In the genomic region with DNA sequence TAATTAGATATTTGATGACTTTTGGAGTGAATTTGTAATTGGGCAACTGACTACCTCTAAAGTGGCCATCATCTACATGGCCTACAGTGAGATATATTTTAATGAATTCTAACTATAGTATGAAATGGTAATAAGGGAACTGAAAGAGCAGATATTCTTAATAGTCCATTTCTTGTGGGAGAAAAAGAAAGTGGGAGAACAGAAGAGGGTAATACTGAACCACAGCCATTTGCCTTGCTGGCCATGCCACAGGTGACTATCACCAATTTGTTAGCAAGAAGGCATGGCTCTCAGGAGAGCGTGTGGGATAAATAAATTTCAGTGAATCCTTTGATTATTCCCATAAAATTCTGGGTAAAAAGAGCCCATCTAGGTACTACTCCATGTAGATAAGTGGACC, we compare ENCODE assay signal across 22 cellular contexts.
DNase-seq lines count a peak whose midpoint lies in the region; ATAC-seq, FAIRE-seq and TF ChIP-seq lines count a peak whose summit lies in the region.
"Had no signal": no experiment of that assay in that cellular context is flagged by ENCODE, and none has a peak within 500 bp of the region (broad histone marks: within the 10 kb centered on the region; RNA-seq: fewer than 3 reads in every experiment).

No MANE protein-coding gene starts in this region.

- ATAC-seq in GM18868 (IDR thresholded peaks at IDR 0.05; ENCODE audit: unreplicated experiment): peak; percentile 37
- peak; percentile 44 for ATAC-seq in GM21786 (IDR thresholded peaks at IDR 0.05; ENCODE audit: unreplicated experiment)
- ATAC-seq in HepG2: no peak

- H3K27ac ChIP-seq in VCaP: peak overlapping the region; percentile 73
- no peak overlapping the region for H3K27ac ChIP-seq in HepG2 (ENCODE audit: extremely low read length, insufficient read depth, low read length)
- H3K27ac ChIP-seq: BLaER1 had no signal

- H3K27me3 ChIP-seq in HepG2 (ENCODE audit: control insufficient read depth in 1 of 2, insufficient read depth in 2 of 2, low read length in 2 of 2): no peaks in the 10 kb centered on the region
- H3K27me3 ChIP-seq: BE2C, BLaER1 had no signal

- no peak overlapping the region for H3K9ac ChIP-seq in HepG2 (ENCODE audit: insufficient read depth, low read depth, low read length)
- H3K9ac ChIP-seq: BLaER1 had no signal

- no peak overlapping the region for H2AFZ ChIP-seq in HepG2 (ENCODE audit: low read length)

- no peaks in the 10 kb centered on the region for H3K36me3 ChIP-seq in HepG2 (replicated peaks in 1 of 2; ENCODE audit: control insufficient read depth in 1 of 2, insufficient read depth in 2 of 2, low read length in 2 of 2)
- H3K36me3 ChIP-seq: BE2C, BLaER1 had no signal

- in situ Hi-C loops in HepG2 (cut with HindIII; ENCODE audit: extremely low pct_ligation_motif_present, low pct_unique_long_range_greater_than_20kb): no loop called here

- no peaks in the 10 kb centered on the region for H4K20me1 ChIP-seq in HepG2 (ENCODE audit: insufficient read depth, low read length)
- H4K20me1 ChIP-seq: BLaER1 had no signal

- CTCF ChIA-PET in HepG2 (lab: Yijun Ruan, JAX; ENCODE audit: low intra/inter-chr PET ratio, low total read pairs): no interaction called here

- POLR2A ChIA-PET in HepG2 (lab: Yijun Ruan, JAX): no interaction called here

- TF ChIP-seq POLR2A in HepG2 (IDR thresholded peaks at IDR 0.05; ENCODE audit: insufficient read depth in 1 of 2, low read depth in 2 of 2, low read length in 2 of 2): no peak

- no peak for TF ChIP-seq CTCF in VCaP (conservative IDR thresholded peaks at IDR 0.05)
- no peak for TF ChIP-seq CTCF in HepG2 (CRISPR knock-in tag; IDR thresholded peaks at IDR 0.05)

- TF ChIP-seq EP300 in HepG2 (IDR thresholded peaks at IDR 0.05; ENCODE audit: low read depth in 2 of 2, low read length in 2 of 2): no peak
- TF ChIP-seq EP300 in HepG2 (CRISPR knock-in tag; IDR thresholded peaks at IDR 0.05; ENCODE audit: borderline replicate concordance): no peak

- H3K4me2 ChIP-seq in HepG2 (ENCODE audit: low read depth, low read length): no peak overlapping the region
- H3K4me2 ChIP-seq: BLaER1 had no signal

- no peaks in the 10 kb centered on the region for H3K4me1 ChIP-seq in HepG2 (ENCODE audit: insufficient read depth, low read length)
- H3K4me1 ChIP-seq: BE2C had no signal

- no peaks in the 10 kb centered on the region for H3K79me2 ChIP-seq in HepG2 (ENCODE audit: insufficient read depth, low read length)

- TF ChIP-seq RAD21 in HepG2 (CRISPR knock-in tag; IDR thresholded peaks at IDR 0.05): no peak

- no TSS peak for BruUV-seq in HepG2 (replicated peaks; lab: Mats Ljungman, UMichigan)

- H3K9me3 ChIP-seq in HepG2 (ENCODE audit: low read length): no peaks in the 10 kb centered on the region; the same call in 1 of the 2 replicates
- H3K9me3 ChIP-seq: BE2C had no signal

- no peak for DNase-seq in activated CD8-positive, alpha-beta memory T cell treated with anti-CD3 and anti-CD28 coated beads, Interleukin-2, amount 50 U/mL, for 4 hours
- DNase-seq in HepG2 (ENCODE audit: low spot score) (no peak), D341Med (ENCODE audit: low spot score) (no peak), LoVo (ENCODE audit: low spot score) (no peak)
- DNase-seq: 8988T; ACHN; BE2C; C1 segment of cervical spinal cord; CD4-positive, alpha-beta memory T cell; CD4-positive, CD25-positive, alpha-beta regulatory T cell; CD8-positive, alpha-beta memory T cell; COR-L47; DMS79 treated with DMSO at 0.1 percent for 48 hours; GF-D8 had no signal

- no peak overlapping the region for H3K4me3 ChIP-seq in HepG2 (replicated peaks in 1 of 3; ENCODE audit: insufficient read depth in 1 of 3, low read depth in 2 of 3, low read length in 3 of 3)
- H3K4me3 ChIP-seq: BLaER1 had no signal

- no peak for FAIRE-seq in HepG2 (lab: Jason Lieb, UNC)
- FAIRE-seq: A204.1, D721Med, G401.6, GM19239 had no signal

- 0% methylated on average over 1 of the region's 1 CpG for WGBS in HepG2 (ENCODE audit: low lambda C conversion rate)

- intact Hi-C loops in HepG2 (cut with micrococcal nuclease; ENCODE audit: unreplicated experiment): no loop called here

TF ChIP-seq in HepG2, 621 proteins besides CTCF, POLR2A, EP300 and RAD21 (continues in another document):
- TF ChIP-seq SMC3 (IDR thresholded peaks at IDR 0.05; ENCODE audit: low read length) (no peak), KDM3A (CRISPR knock-in tag; IDR thresholded peaks at IDR 0.05; ENCODE audit: low read depth) (no peak), AHR (CRISPR knock-in tag; IDR thresholded peaks at IDR 0.05) (no peak), CC2D1A (CRISPR knock-in tag; IDR thresholded peaks at IDR 0.05) (no peak), RAD51 (IDR thresholded peaks at IDR 0.05; ENCODE audit: borderline replicate concordance) (no peak), SATB2 (CRISPR knock-in tag; IDR thresholded peaks at IDR 0.05) (no peak), ZFP62 (CRISPR knock-in tag; IDR thresholded peaks at IDR 0.05) (no peak), ZNF101 (CRISPR knock-in tag; IDR thresholded peaks at IDR 0.05; ENCODE audit: borderline replicate concordance, low read depth) (no peak), DR1 (CRISPR knock-in tag; IDR thresholded peaks at IDR 0.05) (no peak)
- TF ChIP-seq, protein P1, sequence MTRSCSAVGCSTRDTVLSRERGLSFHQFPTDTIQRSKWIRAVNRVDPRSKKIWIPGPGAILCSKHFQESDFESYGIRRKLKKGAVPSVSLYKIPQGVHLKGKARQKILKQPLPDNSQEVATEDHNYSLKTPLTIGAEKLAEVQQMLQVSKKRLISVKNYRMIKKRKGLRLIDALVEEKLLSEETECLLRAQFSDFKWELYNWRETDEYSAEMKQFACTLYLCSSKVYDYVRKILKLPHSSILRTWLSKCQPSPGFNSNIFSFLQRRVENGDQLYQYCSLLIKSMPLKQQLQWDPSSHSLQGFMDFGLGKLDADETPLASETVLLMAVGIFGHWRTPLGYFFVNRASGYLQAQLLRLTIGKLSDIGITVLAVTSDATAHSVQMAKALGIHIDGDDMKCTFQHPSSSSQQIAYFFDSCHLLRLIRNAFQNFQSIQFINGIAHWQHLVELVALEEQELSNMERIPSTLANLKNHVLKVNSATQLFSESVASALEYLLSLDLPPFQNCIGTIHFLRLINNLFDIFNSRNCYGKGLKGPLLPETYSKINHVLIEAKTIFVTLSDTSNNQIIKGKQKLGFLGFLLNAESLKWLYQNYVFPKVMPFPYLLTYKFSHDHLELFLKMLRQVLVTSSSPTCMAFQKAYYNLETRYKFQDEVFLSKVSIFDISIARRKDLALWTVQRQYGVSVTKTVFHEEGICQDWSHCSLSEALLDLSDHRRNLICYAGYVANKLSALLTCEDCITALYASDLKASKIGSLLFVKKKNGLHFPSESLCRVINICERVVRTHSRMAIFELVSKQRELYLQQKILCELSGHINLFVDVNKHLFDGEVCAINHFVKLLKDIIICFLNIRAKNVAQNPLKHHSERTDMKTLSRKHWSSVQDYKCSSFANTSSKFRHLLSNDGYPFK (CRISPR knock-in tag; IDR thresholded peaks at IDR 0.05; ENCODE audit: borderline replicate concordance): no peak
- TF ChIP-seq, protein P2, sequence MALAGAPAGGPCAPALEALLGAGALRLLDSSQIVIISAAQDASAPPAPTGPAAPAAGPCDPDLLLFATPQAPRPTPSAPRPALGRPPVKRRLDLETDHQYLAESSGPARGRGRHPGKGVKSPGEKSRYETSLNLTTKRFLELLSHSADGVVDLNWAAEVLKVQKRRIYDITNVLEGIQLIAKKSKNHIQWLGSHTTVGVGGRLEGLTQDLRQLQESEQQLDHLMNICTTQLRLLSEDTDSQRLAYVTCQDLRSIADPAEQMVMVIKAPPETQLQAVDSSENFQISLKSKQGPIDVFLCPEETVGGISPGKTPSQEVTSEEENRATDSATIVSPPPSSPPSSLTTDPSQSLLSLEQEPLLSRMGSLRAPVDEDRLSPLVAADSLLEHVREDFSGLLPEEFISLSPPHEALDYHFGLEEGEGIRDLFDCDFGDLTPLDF (CRISPR knock-in tag; IDR thresholded peaks at IDR 0.05): no peak
- TF ChIP-seq, protein P3, sequence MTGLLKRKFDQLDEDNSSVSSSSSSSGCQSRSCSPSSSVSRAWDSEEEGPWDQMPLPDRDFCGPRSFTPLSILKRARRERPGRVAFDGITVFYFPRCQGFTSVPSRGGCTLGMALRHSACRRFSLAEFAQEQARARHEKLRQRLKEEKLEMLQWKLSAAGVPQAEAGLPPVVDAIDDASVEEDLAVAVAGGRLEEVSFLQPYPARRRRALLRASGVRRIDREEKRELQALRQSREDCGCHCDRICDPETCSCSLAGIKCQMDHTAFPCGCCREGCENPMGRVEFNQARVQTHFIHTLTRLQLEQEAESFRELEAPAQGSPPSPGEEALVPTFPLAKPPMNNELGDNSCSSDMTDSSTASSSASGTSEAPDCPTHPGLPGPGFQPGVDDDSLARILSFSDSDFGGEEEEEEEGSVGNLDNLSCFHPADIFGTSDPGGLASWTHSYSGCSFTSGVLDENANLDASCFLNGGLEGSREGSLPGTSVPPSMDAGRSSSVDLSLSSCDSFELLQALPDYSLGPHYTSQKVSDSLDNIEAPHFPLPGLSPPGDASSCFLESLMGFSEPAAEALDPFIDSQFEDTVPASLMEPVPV (CRISPR knock-in tag; IDR thresholded peaks at IDR 0.05): no peak
- TF ChIP-seq, protein P4, sequence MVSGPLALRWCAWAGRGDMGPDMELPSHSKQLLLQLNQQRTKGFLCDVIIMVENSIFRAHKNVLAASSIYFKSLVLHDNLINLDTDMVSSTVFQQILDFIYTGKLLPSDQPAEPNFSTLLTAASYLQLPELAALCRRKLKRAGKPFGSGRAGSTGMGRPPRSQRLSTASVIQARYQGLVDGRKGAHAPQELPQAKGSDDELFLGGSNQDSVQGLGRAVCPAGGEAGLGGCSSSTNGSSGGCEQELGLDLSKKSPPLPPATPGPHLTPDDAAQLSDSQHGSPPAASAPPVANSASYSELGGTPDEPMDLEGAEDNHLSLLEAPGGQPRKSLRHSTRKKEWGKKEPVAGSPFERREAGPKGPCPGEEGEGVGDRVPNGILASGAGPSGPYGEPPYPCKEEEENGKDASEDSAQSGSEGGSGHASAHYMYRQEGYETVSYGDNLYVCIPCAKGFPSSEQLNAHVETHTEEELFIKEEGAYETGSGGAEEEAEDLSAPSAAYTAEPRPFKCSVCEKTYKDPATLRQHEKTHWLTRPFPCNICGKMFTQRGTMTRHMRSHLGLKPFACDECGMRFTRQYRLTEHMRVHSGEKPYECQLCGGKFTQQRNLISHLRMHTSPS (CRISPR knock-in tag; IDR thresholded peaks at IDR 0.05; ENCODE audit: low read depth): no peak
